In genomic region chr3:115658032-115658336, GRCh38 we compare ENCODE assay signal across 8 cellular contexts. TPM values are rescaled to one million over a fixed set of nuclear protein-coding genes. Genes with fewer than 3 reads are reported as not detected.
DNase-seq lines count a peak whose midpoint lies in the region; ATAC-seq and TF ChIP-seq lines count a peak whose summit lies in the region.

No MANE protein-coding gene starts in this region.

- H2AFZ ChIP-seq in SU-DHL-6 (ENCODE audit: low read depth, low read length, severe bottlenecking): peak overlapping the region; percentile 82

- H3K79me2 ChIP-seq in SU-DHL-6 (ENCODE audit: insufficient read depth, low read length): no peaks in the 10 kb centered on the region

- H4K20me1 ChIP-seq in SU-DHL-6 (ENCODE audit: low read depth, low read length): no peaks in the 10 kb centered on the region

- H3K9me3 ChIP-seq in SU-DHL-6 (ENCODE audit: insufficient read depth, low read length) (no peaks in the 10 kb centered on the region), gastrocnemius medialis (no peaks in the 10 kb centered on the region)

- peak overlapping the region; percentile 43 for H3K4me3 ChIP-seq in SU-DHL-6 (ENCODE audit: insufficient read depth, low read length, poor library complexity, severe bottlenecking)
- peak overlapping the region; percentile 64 for H3K4me3 ChIP-seq in fibroblast of the aortic adventitia (ENCODE audit: low read depth, low read length)
- peak overlapping the region; percentile 63 to 91 (median 86) for H3K4me3 ChIP-seq in gastrocnemius medialis

- TF ChIP-seq CTCF in SU-DHL-6 (IDR thresholded peaks at IDR 0.05; ENCODE audit: insufficient read depth, low read length, poor library complexity, severe bottlenecking) (no peak), fibroblast of the aortic adventitia (IDR thresholded peaks at IDR 0.05; ENCODE audit: insufficient read depth, low read length) (no peak), gastrocnemius medialis (IDR thresholded peaks at IDR 0.05 in 4 of 5, conservative IDR thresholded peaks at IDR 0.05 in 1 of 5) (no peak)

- H3K4me2 ChIP-seq in SU-DHL-6 (ENCODE audit: low read depth, low read length, poor library complexity, severe bottlenecking): peak overlapping the region; percentile 60

- TF ChIP-seq POLR2A in gastrocnemius medialis (IDR thresholded peaks at IDR 0.05): no peak

- H3K36me3 ChIP-seq in SU-DHL-6 (ENCODE audit: low read length) (no peaks in the 10 kb centered on the region), gastrocnemius medialis (no peaks in the 10 kb centered on the region)

- in situ Hi-C loops in gastrocnemius medialis (cut with MboI; ENCODE audit: low sequenced_read_pairs in 4 of 4): no loop called here

- H3F3A ChIP-seq in SU-DHL-6 (ENCODE audit: insufficient read depth): peaks cover 10% of the 10 kb centered on the region

- ATAC-seq in GM19372 (IDR thresholded peaks at IDR 0.05; ENCODE audit: low read depth, unreplicated experiment) (peak; percentile 4), gastrocnemius medialis (no peak)

- peaks cover 7 to 17% of the 10 kb centered on the region in 2 donors for H3K4me1 ChIP-seq in gastrocnemius medialis

- DNase-seq in fibroblast of the aortic adventitia (ENCODE audit: low read depth): no peak
- DNase-seq in gastrocnemius medialis: no peak
- no peak for DNase-seq in activated gamma-delta T cell treated with Interleukin-2 at 50 U/mL for 16 hours
- no peak for DNase-seq in kidney glomerular epithelial cell (lab: John Stamatoyannopoulos, UW)
- DNase-seq in Ammon's horn (ENCODE audit: low spot score): no peak
- no peak for DNase-seq in SIG-M5 treated with dmso at 0.1 percent for 504 hours (lab: John Stamatoyannopoulos, UW; ENCODE audit: unreplicated experiment)

- intact Hi-C loops in gastrocnemius medialis (cut with DNase I; ENCODE audit: low total_unique reads): loop anchor here (10.0 kb wide), 1 partner anchor 127 kb away; no protein-coding TSS in a partner anchor

- H3K27me3 ChIP-seq in SU-DHL-6 (ENCODE audit: low read length) (no peaks in the 10 kb centered on the region), gastrocnemius medialis (no peaks in the 10 kb centered on the region)

- H3K9me2 ChIP-seq in SU-DHL-6 (replicated peaks; ENCODE audit: insufficient read depth, low read length): no peaks in the 10 kb centered on the region

- H3K27ac ChIP-seq in SU-DHL-6 (ENCODE audit: low read depth, low read length) (no peak overlapping the region), gastrocnemius medialis (peak overlapping the region; percentile 83 to 91 (median 86))

- peak overlapping the region; percentile 46 for H3K9ac ChIP-seq in SU-DHL-6 (ENCODE audit: low read length)

RNA-seq across cellular contexts. Expression of gene GAP43, which starts 34.7 kb away (rescaled TPM):
- total RNA-seq in fibroblast of the aortic adventitia (ENCODE audit: low replicate concordance) (3.4 and 16.4 TPM in 2 replicates), gastrocnemius medialis (under 1 TPM in 1 of 4 donors, not detected in 3; 0.20 TPM)
